ENCODE assay signal across 2 cellular contexts in the genomic region with DNA sequence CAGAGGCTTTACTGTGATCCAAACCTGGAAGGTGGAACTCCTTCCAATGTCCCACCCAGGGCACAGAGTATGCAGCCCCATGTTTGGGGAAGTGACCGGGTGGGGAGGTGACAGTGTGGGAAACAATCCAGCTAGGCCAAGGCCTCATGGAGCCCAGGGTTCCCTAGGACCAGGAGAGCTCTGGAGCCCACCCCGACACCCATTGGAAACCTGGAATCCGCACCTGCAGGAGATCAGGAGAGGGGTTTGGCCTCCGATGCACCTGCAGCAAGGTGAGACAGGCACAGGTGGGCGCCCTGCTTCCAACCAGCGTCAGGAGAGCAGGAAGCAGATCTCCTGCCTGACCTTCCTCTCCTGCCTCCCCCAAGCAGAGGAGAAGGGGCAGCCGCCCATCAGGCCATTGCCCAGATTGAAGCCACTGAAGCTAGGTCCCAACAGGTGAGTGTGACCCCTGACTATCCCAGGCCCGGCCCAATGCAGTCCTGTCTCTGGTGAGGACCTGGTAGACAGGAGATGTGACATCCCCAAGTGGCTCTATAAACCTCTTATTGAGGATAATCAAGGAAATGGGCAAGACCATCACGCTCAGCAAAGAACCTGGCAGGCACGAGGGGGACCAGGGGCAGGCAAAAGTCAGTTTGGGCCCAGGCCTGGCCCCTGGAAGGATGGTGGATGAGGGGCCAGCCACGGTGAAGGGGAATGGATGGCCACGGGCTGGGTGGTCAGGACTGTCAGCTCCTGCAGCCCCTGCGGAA. TPM values are rescaled to one million over a fixed set of nuclear protein-coding genes. Genes with fewer than 3 reads are reported as not detected.
"Had no signal": no experiment of that assay in that cellular context is flagged by ENCODE, and none has a peak within 500 bp of the region (broad histone marks: within the 10 kb centered on the region; RNA-seq: fewer than 3 reads in every experiment).

No MANE protein-coding gene starts in this region.

RNA-seq across cellular contexts. Expression of a gene that starts 53.1 kb away (rescaled TPM):
- total RNA-seq: naive thymus-derived CD8-positive, alpha-beta T cell; natural killer cell treated with Interleukin-12 subunit alpha and Interleukin-12 subunit beta and Interleukin-15 and Interleukin-18, amount 100 ng/mL, for 72 hours had no signal
- polyA plus RNA-seq: naive thymus-derived CD8-positive, alpha-beta T cell had no signal
